ENCODE assay signal across 31 cellular contexts in genomic region chr7:112140600-112140999, GRCh38.
A peak's percentile ranks its signal among the peaks of the same experiment; 100 is the strongest.
DNase-seq lines count a peak whose midpoint lies in the region; ATAC-seq and TF ChIP-seq lines count a peak whose summit lies in the region.
"Had no signal": no experiment of that assay in that cellular context is flagged by ENCODE, and none has a peak within 500 bp of the region (broad histone marks: within the 10 kb centered on the region; RNA-seq: fewer than 3 reads in every experiment).

No MANE protein-coding gene starts in this region.

- no peak overlapping the region for H3K4me3 ChIP-seq in choroid plexus epithelial cell (ENCODE audit: low read depth, low read length)
- H3K4me3 ChIP-seq: cardiac muscle cell, coronary artery, heart left ventricle, left ventricle myocardium inferior, MG63, right atrium auricular region had no signal

- no peak for ATAC-seq in SK-N-SH treated with all-trans-retinoic acid at 6 μM for 48 hours
- ATAC-seq: effector memory CD8-positive, alpha-beta T cell; heart left ventricle; Panc1 had no signal

- TF ChIP-seq CTCF in choroid plexus epithelial cell (conservative IDR thresholded peaks at IDR 0.05; ENCODE audit: low read depth, low read length), result no peak

- DNase-seq in NCI-H2227 (lab: John Stamatoyannopoulos, UW; ENCODE audit: unreplicated experiment) (peak; percentile 28), NCI-H2227 treated with DMSO at 0.1 percent for 48 hours (lab: John Stamatoyannopoulos, UW) (no peak), NCI-H82 (lab: John Stamatoyannopoulos, UW) (peak; percentile 82), choroid plexus epithelial cell (ENCODE audit: low read depth) (peak; percentile 50), NCI-H1105 treated with DMSO at 0.1 percent for 48 hours (lab: John Stamatoyannopoulos, UW) (no peak), erythroblast (lab: John Stamatoyannopoulos, UW) (no peak)
- DNase-seq: activated CD4-positive, alpha-beta T cell treated with anti-CD3 and anti-CD28 coated beads, Interleukin-2, amount 10 ng/mL, durations not matched to agents 24 days and 14 days; activated CD8-positive, alpha-beta memory T cell treated with anti-CD3 and anti-CD28 coated beads for 24 hours; activated naive CD4-positive, alpha-beta T cell treated with anti-CD3 and anti-CD28 coated beads, Interleukin-2, amount 50 U/mL, for 16 hours; activated T-cell treated with anti-CD3 and anti-CD28 coated beads for 4 hours; CD8-positive, alpha-beta memory T cell; effector memory CD8-positive, alpha-beta T cell; foreskin melanocyte; GF-D8; HCEC 1CT; heart left ventricle; KG1; left ventricle myocardium inferior; mesenchymal stem cell; MG63; NCI-H1436; NCI-H524 treated with DMSO at 0.1 percent for 48 hours; SHP77 treated with DMSO at 0.1 percent for 48 hours; small intestine; stimulated activated naive CD4-positive, alpha-beta T cell; T-helper 9 cell had no signal

- no peak for TF ChIP-seq POLR2A in erythroblast (IDR thresholded peaks at IDR 0.05; ENCODE audit: low read length)

TF ChIP-seq in SK-N-SH treated with all-trans-retinoic acid at 6 μM for 48 hours, 23 proteins besides CTCF, POLR2A, EP300 and RAD21:
- TF ChIP-seq PATZ1 (CRISPR knock-in tag; IDR thresholded peaks at IDR 0.05; ENCODE audit: borderline replicate concordance) (no peak), CSDC2 (CRISPR knock-in tag; IDR thresholded peaks at IDR 0.05) (no peak), BACH2 (CRISPR knock-in tag; IDR thresholded peaks at IDR 0.05; ENCODE audit: borderline replicate concordance) (no peak), CSRNP3 (CRISPR knock-in tag; IDR thresholded peaks at IDR 0.05) (no peak), TCF4 (CRISPR knock-in tag; IDR thresholded peaks at IDR 0.05; ENCODE audit: borderline replicate concordance) (no peak), CREB5 (CRISPR knock-in tag; IDR thresholded peaks at IDR 0.05; ENCODE audit: low read depth) (no peak), ZNF70 (CRISPR knock-in tag; IDR thresholded peaks at IDR 0.05) (no peak), ARNTL (CRISPR knock-in tag; IDR thresholded peaks at IDR 0.05; ENCODE audit: borderline replicate concordance, low read depth) (no peak), ZFP3 (CRISPR knock-in tag; IDR thresholded peaks at IDR 0.05) (no peak), TSHZ2 (CRISPR knock-in tag; IDR thresholded peaks at IDR 0.05) (no peak)

Comparison
In these comparisons a context has a peak if more than half of its experiments do, and no peak if none do; other contexts are left out.
1. DNase-seq: peak in NCI-H2227 (single experiment), NCI-H82 (single experiment) and choroid plexus epithelial cell (single experiment); none in NCI-H2227 treated with DMSO at 0.1 percent for 48 hours (single experiment), NCI-H1105 treated with DMSO at 0.1 percent for 48 hours (single experiment) and erythroblast (0 of 2).